1 cellular context compared by ENCODE assay signal in the genomic region with DNA sequence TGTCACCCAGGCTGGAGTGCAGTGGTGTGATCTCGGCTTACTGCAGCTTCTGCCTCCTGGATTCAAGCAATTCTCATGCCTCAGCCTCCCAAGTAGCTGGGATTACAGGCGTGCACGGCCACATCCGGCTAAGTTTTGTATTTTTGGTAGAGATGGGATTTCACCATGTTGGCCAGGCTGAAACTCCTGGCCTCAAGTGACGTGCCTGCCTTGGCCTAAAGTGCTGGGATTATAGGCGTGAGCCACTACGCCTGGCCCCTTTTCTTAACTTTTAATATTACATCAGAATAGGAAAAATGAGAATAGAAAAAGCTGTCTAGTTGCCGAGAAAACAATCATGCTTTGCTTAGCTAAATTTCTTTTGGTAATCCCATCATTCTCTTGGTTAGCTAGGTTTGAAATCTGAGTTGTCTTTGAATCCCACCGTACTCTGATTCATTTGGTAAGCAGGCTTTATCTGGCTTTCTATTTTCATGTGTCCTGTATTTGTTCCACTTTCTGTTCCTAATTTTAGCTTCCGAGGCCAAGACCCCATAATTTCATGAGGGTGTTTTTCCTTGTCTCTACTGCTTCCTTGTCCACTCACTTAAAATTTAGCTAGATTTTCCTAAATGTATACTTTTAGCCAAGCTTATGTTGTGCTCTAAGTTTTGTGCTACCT.
TF ChIP-seq lines count a peak whose summit lies in the region.

No MANE protein-coding gene starts in this region.

TF ChIP-seq in GM12878, 131 proteins besides CTCF, POLR2A, EP300 and RAD21 (continued from another document and continues in another):
- TF ChIP-seq, protein P1, sequence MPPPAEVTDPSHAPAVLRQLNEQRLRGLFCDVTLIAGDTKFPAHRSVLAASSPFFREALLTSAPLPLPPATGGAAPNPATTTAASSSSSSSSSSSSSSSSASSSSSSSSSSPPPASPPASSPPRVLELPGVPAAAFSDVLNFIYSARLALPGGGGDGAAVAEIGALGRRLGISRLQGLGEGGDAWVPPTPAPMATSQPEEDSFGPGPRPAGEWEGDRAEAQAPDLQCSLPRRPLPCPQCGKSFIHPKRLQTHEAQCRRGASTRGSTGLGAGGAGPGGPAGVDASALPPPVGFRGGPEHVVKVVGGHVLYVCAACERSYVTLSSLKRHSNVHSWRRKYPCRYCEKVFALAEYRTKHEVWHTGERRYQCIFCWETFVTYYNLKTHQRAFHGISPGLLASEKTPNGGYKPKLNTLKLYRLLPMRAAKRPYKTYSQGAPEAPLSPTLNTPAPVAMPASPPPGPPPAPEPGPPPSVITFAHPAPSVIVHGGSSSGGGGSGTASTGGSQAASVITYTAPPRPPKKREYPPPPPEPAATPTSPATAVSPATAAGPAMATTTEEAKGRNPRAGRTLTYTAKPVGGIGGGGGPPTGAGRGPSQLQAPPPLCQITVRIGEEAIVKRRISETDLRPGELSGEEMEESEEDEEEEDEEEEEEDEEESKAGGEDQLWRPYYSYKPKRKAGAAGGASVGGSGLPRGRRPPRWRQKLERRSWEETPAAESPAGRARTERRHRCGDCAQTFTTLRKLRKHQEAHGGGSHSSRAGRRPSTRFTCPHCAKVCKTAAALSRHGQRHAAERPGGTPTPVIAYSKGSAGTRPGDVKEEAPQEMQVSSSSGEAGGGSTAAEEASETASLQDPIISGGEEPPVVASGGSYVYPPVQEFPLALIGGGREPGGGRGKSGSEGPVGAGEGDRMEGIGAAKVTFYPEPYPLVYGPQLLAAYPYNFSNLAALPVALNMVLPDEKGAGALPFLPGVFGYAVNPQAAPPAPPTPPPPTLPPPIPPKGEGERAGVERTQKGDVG (CRISPR knock-in tag; IDR thresholded peaks at IDR 0.05), result no peak
- TF ChIP-seq, protein P2, sequence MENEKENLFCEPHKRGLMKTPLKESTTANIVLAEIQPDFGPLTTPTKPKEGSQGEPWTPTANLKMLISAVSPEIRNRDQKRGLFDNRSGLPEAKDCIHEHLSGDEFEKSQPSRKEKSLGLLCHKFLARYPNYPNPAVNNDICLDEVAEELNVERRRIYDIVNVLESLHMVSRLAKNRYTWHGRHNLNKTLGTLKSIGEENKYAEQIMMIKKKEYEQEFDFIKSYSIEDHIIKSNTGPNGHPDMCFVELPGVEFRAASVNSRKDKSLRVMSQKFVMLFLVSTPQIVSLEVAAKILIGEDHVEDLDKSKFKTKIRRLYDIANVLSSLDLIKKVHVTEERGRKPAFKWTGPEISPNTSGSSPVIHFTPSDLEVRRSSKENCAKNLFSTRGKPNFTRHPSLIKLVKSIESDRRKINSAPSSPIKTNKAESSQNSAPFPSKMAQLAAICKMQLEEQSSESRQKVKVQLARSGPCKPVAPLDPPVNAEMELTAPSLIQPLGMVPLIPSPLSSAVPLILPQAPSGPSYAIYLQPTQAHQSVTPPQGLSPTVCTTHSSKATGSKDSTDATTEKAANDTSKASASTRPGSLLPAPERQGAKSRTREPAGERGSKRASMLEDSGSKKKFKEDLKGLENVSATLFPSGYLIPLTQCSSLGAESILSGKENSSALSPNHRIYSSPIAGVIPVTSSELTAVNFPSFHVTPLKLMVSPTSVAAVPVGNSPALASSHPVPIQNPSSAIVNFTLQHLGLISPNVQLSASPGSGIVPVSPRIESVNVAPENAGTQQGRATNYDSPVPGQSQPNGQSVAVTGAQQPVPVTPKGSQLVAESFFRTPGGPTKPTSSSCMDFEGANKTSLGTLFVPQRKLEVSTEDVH (IDR thresholded peaks at IDR 0.05; ENCODE audit: low read depth, partially characterized antibody), result no peak
- TF ChIP-seq NRF1 (conservative IDR thresholded peaks at IDR 0.05; ENCODE audit: low read depth, low read length) (no peak), NBN (IDR thresholded peaks at IDR 0.05) (no peak), HCFC1 (IDR thresholded peaks at IDR 0.05; ENCODE audit: low read length) (no peak), FOS (IDR thresholded peaks at IDR 0.05; ENCODE audit: borderline replicate concordance, extremely low read depth, insufficient read length) (no peak), SIX5 (IDR thresholded peaks at IDR 0.05; ENCODE audit: low read depth, low read length, severe bottlenecking) (no peak), JUNB (IDR thresholded peaks at IDR 0.05) (peak; percentile 61), BMI1 (IDR thresholded peaks at IDR 0.05; ENCODE audit: borderline replicate concordance) (no peak), SREBF1 (IDR thresholded peaks at IDR 0.05; ENCODE audit: low read length) (no peak), NFXL1 (IDR thresholded peaks at IDR 0.05; ENCODE audit: borderline replicate concordance) (no peak; the same call in 1 of the 2 replicates), CBX5 (IDR thresholded peaks at IDR 0.05; ENCODE audit: low read depth) (no peak), RAD51 (IDR thresholded peaks at IDR 0.05) (no peak), MEF2A (IDR thresholded peaks at IDR 0.05; ENCODE audit: insufficient read depth, low read depth, low read length) (peak; percentile 91), NFIC (IDR thresholded peaks at IDR 0.05; ENCODE audit: low read depth, low read length) (0 out of 2 replicates have a peak, but pooled peaks have one; percentile 25), SPI1 (IDR thresholded peaks at IDR 0.05; ENCODE audit: borderline replicate concordance, insufficient read depth, low read depth, low read length) (0 out of 2 replicates have a peak, but pooled peaks have one; percentile 10), ATF7 (IDR thresholded peaks at IDR 0.05; ENCODE audit: low read depth) (no peak), MXI1 (IDR thresholded peaks at IDR 0.05; ENCODE audit: low read depth, low read length) (no peak), MYB (IDR thresholded peaks at IDR 0.05; ENCODE audit: borderline replicate concordance, low read depth, low read length) (no peak), BRCA1 (IDR thresholded peaks at IDR 0.05; ENCODE audit: low read depth, low read length) (no peak), IKZF2 (IDR thresholded peaks at IDR 0.05) (peak; percentile 17 to 18; a peak in 1 of 4 replicates), ASH2L (IDR thresholded peaks at IDR 0.05; ENCODE audit: borderline replicate concordance, low read depth) (no peak), SRF (IDR thresholded peaks at IDR 0.05; ENCODE audit: low read depth in 2 of 2, low read length in 2 of 2) (no peak), ZNF384 (IDR thresholded peaks at IDR 0.05; ENCODE audit: borderline replicate concordance, low read depth, low read length) (no peak), IRF4 (IDR thresholded peaks at IDR 0.05; ENCODE audit: low read depth, low read length) (0 out of 2 replicates have a peak, but pooled peaks have one; percentile 28), MYC (IDR thresholded peaks at IDR 0.05; ENCODE audit: insufficient read depth, insufficient read length, insufficient replicate concordance, low read length, severe bottlenecking) (no peak), NFYA (IDR thresholded peaks at IDR 0.05; ENCODE audit: borderline replicate concordance, low read depth, low read length) (no peak), SP1 (IDR thresholded peaks at IDR 0.05; ENCODE audit: low read depth, low read length) (no peak)
- TF ChIP-seq, protein P3, sequence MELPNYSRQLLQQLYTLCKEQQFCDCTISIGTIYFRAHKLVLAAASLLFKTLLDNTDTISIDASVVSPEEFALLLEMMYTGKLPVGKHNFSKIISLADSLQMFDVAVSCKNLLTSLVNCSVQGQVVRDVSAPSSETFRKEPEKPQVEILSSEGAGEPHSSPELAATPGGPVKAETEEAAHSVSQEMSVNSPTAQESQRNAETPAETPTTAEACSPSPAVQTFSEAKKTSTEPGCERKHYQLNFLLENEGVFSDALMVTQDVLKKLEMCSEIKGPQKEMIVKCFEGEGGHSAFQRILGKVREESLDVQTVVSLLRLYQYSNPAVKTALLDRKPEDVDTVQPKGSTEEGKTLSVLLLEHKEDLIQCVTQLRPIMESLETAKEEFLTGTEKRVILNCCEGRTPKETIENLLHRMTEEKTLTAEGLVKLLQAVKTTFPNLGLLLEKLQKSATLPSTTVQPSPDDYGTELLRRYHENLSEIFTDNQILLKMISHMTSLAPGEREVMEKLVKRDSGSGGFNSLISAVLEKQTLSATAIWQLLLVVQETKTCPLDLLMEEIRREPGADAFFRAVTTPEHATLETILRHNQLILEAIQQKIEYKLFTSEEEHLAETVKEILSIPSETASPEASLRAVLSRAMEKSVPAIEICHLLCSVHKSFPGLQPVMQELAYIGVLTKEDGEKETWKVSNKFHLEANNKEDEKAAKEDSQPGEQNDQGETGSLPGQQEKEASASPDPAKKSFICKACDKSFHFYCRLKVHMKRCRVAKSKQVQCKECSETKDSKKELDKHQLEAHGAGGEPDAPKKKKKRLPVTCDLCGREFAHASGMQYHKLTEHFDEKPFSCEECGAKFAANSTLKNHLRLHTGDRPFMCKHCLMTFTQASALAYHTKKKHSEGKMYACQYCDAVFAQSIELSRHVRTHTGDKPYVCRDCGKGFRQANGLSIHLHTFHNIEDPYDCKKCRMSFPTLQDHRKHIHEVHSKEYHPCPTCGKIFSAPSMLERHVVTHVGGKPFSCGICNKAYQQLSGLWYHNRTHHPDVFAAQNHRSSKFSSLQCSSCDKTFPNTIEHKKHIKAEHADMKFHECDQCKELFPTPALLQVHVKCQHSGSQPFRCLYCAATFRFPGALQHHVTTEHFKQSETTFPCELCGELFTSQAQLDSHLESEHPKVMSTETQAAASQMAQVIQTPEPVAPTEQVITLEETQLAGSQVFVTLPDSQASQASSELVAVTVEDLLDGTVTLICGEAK (IDR thresholded peaks at IDR 0.05; ENCODE audit: borderline replicate concordance), result no peak
- TF ChIP-seq, protein P4, sequence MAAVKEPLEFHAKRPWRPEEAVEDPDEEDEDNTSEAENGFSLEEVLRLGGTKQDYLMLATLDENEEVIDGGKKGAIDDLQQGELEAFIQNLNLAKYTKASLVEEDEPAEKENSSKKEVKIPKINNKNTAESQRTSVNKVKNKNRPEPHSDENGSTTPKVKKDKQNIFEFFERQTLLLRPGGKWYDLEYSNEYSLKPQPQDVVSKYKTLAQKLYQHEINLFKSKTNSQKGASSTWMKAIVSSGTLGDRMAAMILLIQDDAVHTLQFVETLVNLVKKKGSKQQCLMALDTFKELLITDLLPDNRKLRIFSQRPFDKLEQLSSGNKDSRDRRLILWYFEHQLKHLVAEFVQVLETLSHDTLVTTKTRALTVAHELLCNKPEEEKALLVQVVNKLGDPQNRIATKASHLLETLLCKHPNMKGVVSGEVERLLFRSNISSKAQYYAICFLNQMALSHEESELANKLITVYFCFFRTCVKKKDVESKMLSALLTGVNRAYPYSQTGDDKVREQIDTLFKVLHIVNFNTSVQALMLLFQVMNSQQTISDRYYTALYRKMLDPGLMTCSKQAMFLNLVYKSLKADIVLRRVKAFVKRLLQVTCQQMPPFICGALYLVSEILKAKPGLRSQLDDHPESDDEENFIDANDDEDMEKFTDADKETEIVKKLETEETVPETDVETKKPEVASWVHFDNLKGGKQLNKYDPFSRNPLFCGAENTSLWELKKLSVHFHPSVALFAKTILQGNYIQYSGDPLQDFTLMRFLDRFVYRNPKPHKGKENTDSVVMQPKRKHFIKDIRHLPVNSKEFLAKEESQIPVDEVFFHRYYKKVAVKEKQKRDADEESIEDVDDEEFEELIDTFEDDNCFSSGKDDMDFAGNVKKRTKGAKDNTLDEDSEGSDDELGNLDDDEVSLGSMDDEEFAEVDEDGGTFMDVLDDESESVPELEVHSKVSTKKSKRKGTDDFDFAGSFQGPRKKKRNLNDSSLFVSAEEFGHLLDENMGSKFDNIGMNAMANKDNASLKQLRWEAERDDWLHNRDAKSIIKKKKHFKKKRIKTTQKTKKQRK (IDR thresholded peaks at IDR 0.05; ENCODE audit: low read depth, low read length), result no peak
- TF ChIP-seq, protein P5, sequence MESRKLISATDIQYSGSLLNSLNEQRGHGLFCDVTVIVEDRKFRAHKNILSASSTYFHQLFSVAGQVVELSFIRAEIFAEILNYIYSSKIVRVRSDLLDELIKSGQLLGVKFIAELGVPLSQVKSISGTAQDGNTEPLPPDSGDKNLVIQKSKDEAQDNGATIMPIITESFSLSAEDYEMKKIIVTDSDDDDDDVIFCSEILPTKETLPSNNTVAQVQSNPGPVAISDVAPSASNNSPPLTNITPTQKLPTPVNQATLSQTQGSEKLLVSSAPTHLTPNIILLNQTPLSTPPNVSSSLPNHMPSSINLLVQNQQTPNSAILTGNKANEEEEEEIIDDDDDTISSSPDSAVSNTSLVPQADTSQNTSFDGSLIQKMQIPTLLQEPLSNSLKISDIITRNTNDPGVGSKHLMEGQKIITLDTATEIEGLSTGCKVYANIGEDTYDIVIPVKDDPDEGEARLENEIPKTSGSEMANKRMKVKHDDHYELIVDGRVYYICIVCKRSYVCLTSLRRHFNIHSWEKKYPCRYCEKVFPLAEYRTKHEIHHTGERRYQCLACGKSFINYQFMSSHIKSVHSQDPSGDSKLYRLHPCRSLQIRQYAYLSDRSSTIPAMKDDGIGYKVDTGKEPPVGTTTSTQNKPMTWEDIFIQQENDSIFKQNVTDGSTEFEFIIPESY (IDR thresholded peaks at IDR 0.05), result no peak
- TF ChIP-seq, protein P6, sequence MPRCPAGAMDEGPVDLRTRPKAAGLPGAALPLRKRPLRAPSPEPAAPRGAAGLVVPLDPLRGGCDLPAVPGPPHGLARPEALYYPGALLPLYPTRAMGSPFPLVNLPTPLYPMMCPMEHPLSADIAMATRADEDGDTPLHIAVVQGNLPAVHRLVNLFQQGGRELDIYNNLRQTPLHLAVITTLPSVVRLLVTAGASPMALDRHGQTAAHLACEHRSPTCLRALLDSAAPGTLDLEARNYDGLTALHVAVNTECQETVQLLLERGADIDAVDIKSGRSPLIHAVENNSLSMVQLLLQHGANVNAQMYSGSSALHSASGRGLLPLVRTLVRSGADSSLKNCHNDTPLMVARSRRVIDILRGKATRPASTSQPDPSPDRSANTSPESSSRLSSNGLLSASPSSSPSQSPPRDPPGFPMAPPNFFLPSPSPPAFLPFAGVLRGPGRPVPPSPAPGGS (IDR thresholded peaks at IDR 0.05; ENCODE audit: borderline replicate concordance, insufficient read depth, low read depth, low read length, poor library complexity, severe bottlenecking), result no peak
- TF ChIP-seq, protein P7, sequence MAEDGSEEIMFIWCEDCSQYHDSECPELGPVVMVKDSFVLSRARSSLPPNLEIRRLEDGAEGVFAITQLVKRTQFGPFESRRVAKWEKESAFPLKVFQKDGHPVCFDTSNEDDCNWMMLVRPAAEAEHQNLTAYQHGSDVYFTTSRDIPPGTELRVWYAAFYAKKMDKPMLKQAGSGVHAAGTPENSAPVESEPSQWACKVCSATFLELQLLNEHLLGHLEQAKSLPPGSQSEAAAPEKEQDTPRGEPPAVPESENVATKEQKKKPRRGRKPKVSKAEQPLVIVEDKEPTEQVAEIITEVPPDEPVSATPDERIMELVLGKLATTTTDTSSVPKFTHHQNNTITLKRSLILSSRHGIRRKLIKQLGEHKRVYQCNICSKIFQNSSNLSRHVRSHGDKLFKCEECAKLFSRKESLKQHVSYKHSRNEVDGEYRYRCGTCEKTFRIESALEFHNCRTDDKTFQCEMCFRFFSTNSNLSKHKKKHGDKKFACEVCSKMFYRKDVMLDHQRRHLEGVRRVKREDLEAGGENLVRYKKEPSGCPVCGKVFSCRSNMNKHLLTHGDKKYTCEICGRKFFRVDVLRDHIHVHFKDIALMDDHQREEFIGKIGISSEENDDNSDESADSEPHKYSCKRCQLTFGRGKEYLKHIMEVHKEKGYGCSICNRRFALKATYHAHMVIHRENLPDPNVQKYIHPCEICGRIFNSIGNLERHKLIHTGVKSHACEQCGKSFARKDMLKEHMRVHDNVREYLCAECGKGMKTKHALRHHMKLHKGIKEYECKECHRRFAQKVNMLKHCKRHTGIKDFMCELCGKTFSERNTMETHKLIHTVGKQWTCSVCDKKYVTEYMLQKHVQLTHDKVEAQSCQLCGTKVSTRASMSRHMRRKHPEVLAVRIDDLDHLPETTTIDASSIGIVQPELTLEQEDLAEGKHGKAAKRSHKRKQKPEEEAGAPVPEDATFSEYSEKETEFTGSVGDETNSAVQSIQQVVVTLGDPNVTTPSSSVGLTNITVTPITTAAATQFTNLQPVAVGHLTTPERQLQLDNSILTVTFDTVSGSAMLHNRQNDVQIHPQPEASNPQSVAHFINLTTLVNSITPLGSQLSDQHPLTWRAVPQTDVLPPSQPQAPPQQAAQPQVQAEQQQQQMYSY (CRISPR knock-in tag; IDR thresholded peaks at IDR 0.05), result no peak
